Comparison of ENCODE assay signal across 29 cellular contexts in the genomic region with DNA sequence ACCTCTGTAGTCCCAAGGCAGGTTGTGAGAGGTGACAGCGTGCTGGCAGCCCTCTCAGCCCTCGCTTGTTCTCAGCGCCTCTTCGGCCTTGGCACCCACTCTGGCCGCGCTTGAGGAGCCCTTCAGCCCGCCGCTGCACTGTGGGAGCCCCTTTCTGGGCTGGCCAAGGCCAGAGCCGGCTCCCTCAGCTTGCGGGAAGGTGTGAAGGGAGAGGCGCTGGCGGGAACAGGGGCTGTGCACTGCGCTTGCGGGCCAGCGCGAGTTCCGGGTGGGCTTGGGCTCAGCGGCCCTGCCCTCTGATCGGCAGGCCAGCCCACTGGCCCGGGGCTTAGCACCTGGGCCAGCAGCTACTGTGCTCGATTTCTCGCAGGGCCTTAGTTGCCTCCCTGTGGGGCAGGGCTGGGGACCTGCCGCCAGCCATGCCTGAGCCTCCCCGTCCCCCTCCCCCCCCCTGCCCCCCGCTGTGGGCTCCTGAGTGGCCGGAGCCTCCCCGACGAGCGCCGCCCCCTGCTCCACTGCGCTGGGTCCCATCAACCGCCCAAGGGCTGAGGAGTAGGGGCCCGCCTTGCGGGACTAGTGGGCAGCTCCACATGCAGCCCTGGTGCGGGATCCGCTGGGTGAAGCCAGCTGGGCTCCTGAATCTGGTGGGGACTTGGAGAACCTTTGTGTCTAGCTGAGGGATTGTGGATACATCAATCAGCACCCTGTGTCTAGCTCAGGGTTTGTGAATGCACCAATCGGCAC.
"Had no signal": no experiment of that assay in that cellular context is flagged by ENCODE, and none has a peak within 500 bp of the region (broad histone marks: within the 10 kb centered on the region; RNA-seq: fewer than 3 reads in every experiment).

No MANE protein-coding gene starts in this region.

- H3K36me3 Mint-ChIP-seq: natural killer cell; neural progenitor cell; stimulated activated memory B cell treated with anti-CD40 and anti-IgM and Interleukin-4, amounts not matched to agents 10 μg/mL and 1 μg/mL and 100 μg/mL, for 72 hours; type B pancreatic cell had no signal

- H3K27me3 Mint-ChIP-seq: progenitor cell of endocrine pancreas; stimulated activated memory B cell treated with anti-CD40 and anti-IgM and Interleukin-4, amounts not matched to agents 10 μg/mL and 1 μg/mL and 100 μg/mL, for 72 hours; stimulated activated naive CD8-positive, alpha-beta T cell treated with anti-CD3 and anti-CD28 coated beads, Interleukin-15, amount 100 ng/mL, for 72 hours; type B pancreatic cell had no signal

- H3K4me1 ChIP-seq: neural progenitor cell, parathyroid adenoma, psoas muscle, right lobe of liver, sigmoid colon, suprapubic skin, testis, tibial artery, transverse colon, upper lobe of right lung, uterus had no signal

- DNase-seq: natural killer cell; occipital lobe; ovary; sigmoid colon; small intestine; stimulated activated CD4-positive, alpha-beta T cell treated with anti-CD3 and anti-CD28 coated beads, Interleukin-12 subunit alpha, Interleukin-12 subunit beta, amount 100 ng/mL, for 4 hours; stimulated activated CD4-positive, alpha-beta T cell treated with anti-CD3 and anti-CD28 coated beads, Interleukin-1b, Interleukin-23, amount 100 ng/mL, for 48 hours; stimulated activated CD4-positive, alpha-beta T cell treated with anti-CD3 and anti-CD28 coated beads, Interleukin-4, amount 100 ng/mL, for 1 hour; stimulated activated CD4-positive, alpha-beta T cell treated with anti-CD3 and anti-CD28 coated beads, Interleukin-4, amount 100 ng/mL, for 4 hours; stimulated activated CD8-positive, alpha-beta memory T cell treated with anti-CD3 and anti-CD28 coated beads, Interleukin-4, amount 100 ng/mL, for 48 hours; stimulated activated naive CD4-positive, alpha-beta T cell; stimulated activated naive CD8-positive, alpha-beta T cell treated with anti-CD3 and anti-CD28 coated beads, Interleukin-15, amount 100 ng/mL, for 72 hours; stimulated activated naive CD8-positive, alpha-beta T cell treated with anti-CD3 and anti-CD28 coated beads, Interleukin-15, Interleukin-2, amounts not matched to agents 100 U/mL and 50 U/mL, for 24 hours; substantia nigra; testis; tibial artery; transverse colon; upper lobe of right lung; uterus had no signal

- H3K27ac Mint-ChIP-seq: natural killer cell; nephron; neural progenitor cell; progenitor cell of endocrine pancreas; stimulated activated memory B cell treated with anti-CD40 and anti-IgM and Interleukin-4, amounts not matched to agents 10 μg/mL and 1 μg/mL and 100 μg/mL, for 72 hours; stimulated activated naive CD8-positive, alpha-beta T cell treated with anti-CD3 and anti-CD28 coated beads, Interleukin-15, amount 100 ng/mL, for 72 hours; type B pancreatic cell had no signal

- H3K9me3 Mint-ChIP-seq: neural progenitor cell; stimulated activated memory B cell treated with anti-CD40 and anti-IgM and Interleukin-4, amounts not matched to agents 10 μg/mL and 1 μg/mL and 100 μg/mL, for 72 hours; stimulated activated naive CD8-positive, alpha-beta T cell treated with anti-CD3 and anti-CD28 coated beads, Interleukin-15, amount 100 ng/mL, for 72 hours; type B pancreatic cell had no signal

- H3K4me3 Mint-ChIP-seq: natural killer cell; nephron; neural progenitor cell; stimulated activated memory B cell treated with anti-CD40 and anti-IgM and Interleukin-4, amounts not matched to agents 10 μg/mL and 1 μg/mL and 100 μg/mL, for 72 hours; stimulated activated naive CD8-positive, alpha-beta T cell treated with anti-CD3 and anti-CD28 coated beads, Interleukin-15, amount 100 ng/mL, for 72 hours; type B pancreatic cell had no signal

- H3K9me3 ChIP-seq: ovary, psoas muscle, right lobe of liver, sigmoid colon, suprapubic skin, testis, tibial artery, transverse colon, upper lobe of right lung, uterus had no signal

- ATAC-seq: natural killer cell; psoas muscle; right cardiac atrium; right lobe of liver; stimulated activated memory B cell treated with anti-CD40 and anti-IgM and Interleukin-4, amounts not matched to agents 10 μg/mL and 1 μg/mL and 100 μg/mL, for 72 hours; stimulated activated naive CD8-positive, alpha-beta T cell treated with anti-CD3 and anti-CD28 coated beads, Interleukin-15, amount 100 ng/mL, for 72 hours; stimulated activated naive CD8-positive, alpha-beta T cell treated with anti-CD3 and anti-CD28 coated beads, Interleukin-15, Interleukin-2, amounts not matched to agents 100 U/mL and 50 U/mL, for 24 hours; upper lobe of right lung had no signal

- H3K4me1 Mint-ChIP-seq: natural killer cell; nephron; neural progenitor cell; stimulated activated memory B cell treated with anti-CD40 and anti-IgM and Interleukin-4, amounts not matched to agents 10 μg/mL and 1 μg/mL and 100 μg/mL, for 72 hours; stimulated activated naive CD8-positive, alpha-beta T cell treated with anti-CD3 and anti-CD28 coated beads, Interleukin-15, amount 100 ng/mL, for 72 hours had no signal

- H3K27me3 ChIP-seq: neural progenitor cell, ovary, right lobe of liver, sigmoid colon, suprapubic skin, testis, tibial artery, transverse colon, upper lobe of right lung, uterus had no signal

- H3K4me3 ChIP-seq: neural progenitor cell, ovary, psoas muscle, right lobe of liver, sigmoid colon, suprapubic skin, testis, tibial artery, transverse colon, upper lobe of right lung, uterus had no signal

- H3K36me3 ChIP-seq: neural progenitor cell, ovary, right lobe of liver, sigmoid colon, suprapubic skin, tibial artery, transverse colon, upper lobe of right lung, uterus had no signal

- H3K27ac ChIP-seq: neural progenitor cell, ovary, parathyroid adenoma, psoas muscle, right lobe of liver, sigmoid colon, suprapubic skin, testis, tibial artery, transverse colon, upper lobe of right lung, uterus had no signal
